In the genomic region with DNA sequence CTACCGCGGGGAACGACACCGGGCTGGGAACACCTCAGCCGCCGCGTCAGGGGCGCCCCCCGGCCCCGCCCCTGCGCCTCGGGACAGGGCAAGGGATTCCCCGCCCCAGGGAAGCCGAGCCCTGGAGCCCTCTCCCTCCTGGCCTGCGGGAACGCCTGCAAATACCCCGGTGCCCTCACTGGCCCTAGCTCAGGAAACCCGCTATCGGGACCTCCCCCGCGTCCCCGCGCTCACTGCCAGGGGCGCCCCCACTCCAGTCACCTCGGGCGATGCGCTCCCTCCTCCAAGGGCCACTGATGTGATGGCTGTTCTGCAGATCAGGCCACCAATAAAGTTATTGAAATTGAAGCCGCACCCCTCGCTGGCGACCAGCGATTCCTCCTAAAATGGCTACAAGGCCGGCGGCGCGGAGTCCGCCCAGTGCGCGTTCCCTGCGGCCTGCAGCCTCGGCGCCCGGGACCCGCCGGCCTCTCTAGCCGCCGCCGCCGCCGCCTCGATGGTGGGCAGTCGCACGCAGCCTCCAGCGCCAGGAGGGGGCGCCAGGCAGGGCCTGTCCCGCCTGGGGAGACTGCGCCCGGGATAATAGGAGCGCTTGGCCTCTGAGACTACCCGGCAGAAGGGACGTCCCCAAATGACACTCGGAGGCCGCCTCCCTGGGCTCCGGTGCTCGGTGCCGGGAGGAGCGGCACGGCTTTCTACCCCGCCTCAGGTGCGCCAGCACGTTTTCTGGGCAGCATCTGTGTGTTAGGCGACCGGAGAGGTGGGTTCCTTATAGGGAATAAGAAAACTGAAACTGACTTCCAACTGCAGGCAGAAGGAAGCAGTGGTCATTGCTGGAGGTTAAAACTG, we compare ENCODE assay signal across 1 cellular context.
A peak's percentile ranks its signal among the peaks of the same experiment; 100 is the strongest.
TF ChIP-seq lines count a peak whose summit lies in the region.

A gene with protein sequence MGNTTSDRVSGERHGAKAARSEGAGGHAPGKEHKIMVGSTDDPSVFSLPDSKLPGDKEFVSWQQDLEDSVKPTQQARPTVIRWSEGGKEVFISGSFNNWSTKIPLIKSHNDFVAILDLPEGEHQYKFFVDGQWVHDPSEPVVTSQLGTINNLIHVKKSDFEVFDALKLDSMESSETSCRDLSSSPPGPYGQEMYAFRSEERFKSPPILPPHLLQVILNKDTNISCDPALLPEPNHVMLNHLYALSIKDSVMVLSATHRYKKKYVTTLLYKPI (minus strand): TSS at position 303 of the 849 bp plus-strand sequence. CDS start 326 bp downstream, outside the sequence.

TF ChIP-seq in K562, 482 proteins besides CTCF, POLR2A, EP300 and RAD21 (continued from another document and continues in another):
- TF ChIP-seq RCOR1 (IDR thresholded peaks at IDR 0.05; ENCODE audit: borderline replicate concordance in 1 of 2, low read depth in 2 of 2, low read length in 2 of 2), result peak in 1 of 2 experiments; percentile 76; a peak in 2 of 4 replicates
- TF ChIP-seq YY1 (IDR thresholded peaks at IDR 0.05; ENCODE audit: borderline replicate concordance in 1 of 3, control insufficient read depth in 1 of 3, extremely low read depth in 1 of 3, insufficient read depth in 3 of 3, insufficient read length in 1 of 3, insufficient replicate concordance in 2 of 3, low read depth in 1 of 3, low read length in 2 of 3), result peak; percentile 58 to 93 (median 90)
- TF ChIP-seq BACH1 (tag; IDR thresholded peaks at IDR 0.05), result peak; percentile 39; the same call in 1 of the 2 replicates
- peak; percentile 48 for TF ChIP-seq PML (IDR thresholded peaks at IDR 0.05; ENCODE audit: low read length)
- TF ChIP-seq, protein P1, sequence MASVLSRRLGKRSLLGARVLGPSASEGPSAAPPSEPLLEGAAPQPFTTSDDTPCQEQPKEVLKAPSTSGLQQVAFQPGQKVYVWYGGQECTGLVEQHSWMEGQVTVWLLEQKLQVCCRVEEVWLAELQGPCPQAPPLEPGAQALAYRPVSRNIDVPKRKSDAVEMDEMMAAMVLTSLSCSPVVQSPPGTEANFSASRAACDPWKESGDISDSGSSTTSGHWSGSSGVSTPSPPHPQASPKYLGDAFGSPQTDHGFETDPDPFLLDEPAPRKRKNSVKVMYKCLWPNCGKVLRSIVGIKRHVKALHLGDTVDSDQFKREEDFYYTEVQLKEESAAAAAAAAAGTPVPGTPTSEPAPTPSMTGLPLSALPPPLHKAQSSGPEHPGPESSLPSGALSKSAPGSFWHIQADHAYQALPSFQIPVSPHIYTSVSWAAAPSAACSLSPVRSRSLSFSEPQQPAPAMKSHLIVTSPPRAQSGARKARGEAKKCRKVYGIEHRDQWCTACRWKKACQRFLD (CRISPR knock-in tag; IDR thresholded peaks at IDR 0.05), result peak; percentile 92
- TF ChIP-seq, protein P2, sequence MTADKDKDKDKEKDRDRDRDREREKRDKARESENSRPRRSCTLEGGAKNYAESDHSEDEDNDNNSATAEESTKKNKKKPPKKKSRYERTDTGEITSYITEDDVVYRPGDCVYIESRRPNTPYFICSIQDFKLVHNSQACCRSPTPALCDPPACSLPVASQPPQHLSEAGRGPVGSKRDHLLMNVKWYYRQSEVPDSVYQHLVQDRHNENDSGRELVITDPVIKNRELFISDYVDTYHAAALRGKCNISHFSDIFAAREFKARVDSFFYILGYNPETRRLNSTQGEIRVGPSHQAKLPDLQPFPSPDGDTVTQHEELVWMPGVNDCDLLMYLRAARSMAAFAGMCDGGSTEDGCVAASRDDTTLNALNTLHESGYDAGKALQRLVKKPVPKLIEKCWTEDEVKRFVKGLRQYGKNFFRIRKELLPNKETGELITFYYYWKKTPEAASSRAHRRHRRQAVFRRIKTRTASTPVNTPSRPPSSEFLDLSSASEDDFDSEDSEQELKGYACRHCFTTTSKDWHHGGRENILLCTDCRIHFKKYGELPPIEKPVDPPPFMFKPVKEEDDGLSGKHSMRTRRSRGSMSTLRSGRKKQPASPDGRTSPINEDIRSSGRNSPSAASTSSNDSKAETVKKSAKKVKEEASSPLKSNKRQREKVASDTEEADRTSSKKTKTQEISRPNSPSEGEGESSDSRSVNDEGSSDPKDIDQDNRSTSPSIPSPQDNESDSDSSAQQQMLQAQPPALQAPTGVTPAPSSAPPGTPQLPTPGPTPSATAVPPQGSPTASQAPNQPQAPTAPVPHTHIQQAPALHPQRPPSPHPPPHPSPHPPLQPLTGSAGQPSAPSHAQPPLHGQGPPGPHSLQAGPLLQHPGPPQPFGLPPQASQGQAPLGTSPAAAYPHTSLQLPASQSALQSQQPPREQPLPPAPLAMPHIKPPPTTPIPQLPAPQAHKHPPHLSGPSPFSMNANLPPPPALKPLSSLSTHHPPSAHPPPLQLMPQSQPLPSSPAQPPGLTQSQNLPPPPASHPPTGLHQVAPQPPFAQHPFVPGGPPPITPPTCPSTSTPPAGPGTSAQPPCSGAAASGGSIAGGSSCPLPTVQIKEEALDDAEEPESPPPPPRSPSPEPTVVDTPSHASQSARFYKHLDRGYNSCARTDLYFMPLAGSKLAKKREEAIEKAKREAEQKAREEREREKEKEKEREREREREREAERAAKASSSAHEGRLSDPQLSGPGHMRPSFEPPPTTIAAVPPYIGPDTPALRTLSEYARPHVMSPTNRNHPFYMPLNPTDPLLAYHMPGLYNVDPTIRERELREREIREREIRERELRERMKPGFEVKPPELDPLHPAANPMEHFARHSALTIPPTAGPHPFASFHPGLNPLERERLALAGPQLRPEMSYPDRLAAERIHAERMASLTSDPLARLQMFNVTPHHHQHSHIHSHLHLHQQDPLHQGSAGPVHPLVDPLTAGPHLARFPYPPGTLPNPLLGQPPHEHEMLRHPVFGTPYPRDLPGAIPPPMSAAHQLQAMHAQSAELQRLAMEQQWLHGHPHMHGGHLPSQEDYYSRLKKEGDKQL (CRISPR knock-in tag; IDR thresholded peaks at IDR 0.05; ENCODE audit: borderline replicate concordance), result no peak
- no peak; a peak in 1 of 3 replicates for TF ChIP-seq CBX3 (IDR thresholded peaks at IDR 0.05; ENCODE audit: borderline replicate concordance in 1 of 2, low read length in 2 of 2)
- TF ChIP-seq SMC3 (conservative IDR thresholded peaks at IDR 0.05; ENCODE audit: insufficient read depth, low read depth, low read length), result peak; percentile 74
- no peak for TF ChIP-seq ZNF408 (CRISPR knock-in tag; IDR thresholded peaks at IDR 0.05; ENCODE audit: low read depth)
- peak; percentile 25 for TF ChIP-seq SIN3B (IDR thresholded peaks at IDR 0.05; ENCODE audit: low read depth)
- 0 out of 2 replicates have a peak, but pooled peaks have one; percentile 16 for TF ChIP-seq CHCHD3 (CRISPR knock-in tag; IDR thresholded peaks at IDR 0.05)
- TF ChIP-seq RB1 (IDR thresholded peaks at IDR 0.05; ENCODE audit: low read depth), result peak; percentile 97
- TF ChIP-seq, protein P3, sequence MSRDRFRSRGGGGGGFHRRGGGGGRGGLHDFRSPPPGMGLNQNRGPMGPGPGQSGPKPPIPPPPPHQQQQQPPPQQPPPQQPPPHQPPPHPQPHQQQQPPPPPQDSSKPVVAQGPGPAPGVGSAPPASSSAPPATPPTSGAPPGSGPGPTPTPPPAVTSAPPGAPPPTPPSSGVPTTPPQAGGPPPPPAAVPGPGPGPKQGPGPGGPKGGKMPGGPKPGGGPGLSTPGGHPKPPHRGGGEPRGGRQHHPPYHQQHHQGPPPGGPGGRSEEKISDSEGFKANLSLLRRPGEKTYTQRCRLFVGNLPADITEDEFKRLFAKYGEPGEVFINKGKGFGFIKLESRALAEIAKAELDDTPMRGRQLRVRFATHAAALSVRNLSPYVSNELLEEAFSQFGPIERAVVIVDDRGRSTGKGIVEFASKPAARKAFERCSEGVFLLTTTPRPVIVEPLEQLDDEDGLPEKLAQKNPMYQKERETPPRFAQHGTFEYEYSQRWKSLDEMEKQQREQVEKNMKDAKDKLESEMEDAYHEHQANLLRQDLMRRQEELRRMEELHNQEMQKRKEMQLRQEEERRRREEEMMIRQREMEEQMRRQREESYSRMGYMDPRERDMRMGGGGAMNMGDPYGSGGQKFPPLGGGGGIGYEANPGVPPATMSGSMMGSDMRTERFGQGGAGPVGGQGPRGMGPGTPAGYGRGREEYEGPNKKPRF (IDR thresholded peaks at IDR 0.05; ENCODE audit: low read depth, low read length), result no peak
- TF ChIP-seq CREB1 (IDR thresholded peaks at IDR 0.05), result no peak; the same call in 1 of the 2 replicates
- peak; percentile 60; the same call in 1 of the 2 replicates for TF ChIP-seq CREB1 (CRISPR knock-in tag; IDR thresholded peaks at IDR 0.05)
- TF ChIP-seq, protein P4, sequence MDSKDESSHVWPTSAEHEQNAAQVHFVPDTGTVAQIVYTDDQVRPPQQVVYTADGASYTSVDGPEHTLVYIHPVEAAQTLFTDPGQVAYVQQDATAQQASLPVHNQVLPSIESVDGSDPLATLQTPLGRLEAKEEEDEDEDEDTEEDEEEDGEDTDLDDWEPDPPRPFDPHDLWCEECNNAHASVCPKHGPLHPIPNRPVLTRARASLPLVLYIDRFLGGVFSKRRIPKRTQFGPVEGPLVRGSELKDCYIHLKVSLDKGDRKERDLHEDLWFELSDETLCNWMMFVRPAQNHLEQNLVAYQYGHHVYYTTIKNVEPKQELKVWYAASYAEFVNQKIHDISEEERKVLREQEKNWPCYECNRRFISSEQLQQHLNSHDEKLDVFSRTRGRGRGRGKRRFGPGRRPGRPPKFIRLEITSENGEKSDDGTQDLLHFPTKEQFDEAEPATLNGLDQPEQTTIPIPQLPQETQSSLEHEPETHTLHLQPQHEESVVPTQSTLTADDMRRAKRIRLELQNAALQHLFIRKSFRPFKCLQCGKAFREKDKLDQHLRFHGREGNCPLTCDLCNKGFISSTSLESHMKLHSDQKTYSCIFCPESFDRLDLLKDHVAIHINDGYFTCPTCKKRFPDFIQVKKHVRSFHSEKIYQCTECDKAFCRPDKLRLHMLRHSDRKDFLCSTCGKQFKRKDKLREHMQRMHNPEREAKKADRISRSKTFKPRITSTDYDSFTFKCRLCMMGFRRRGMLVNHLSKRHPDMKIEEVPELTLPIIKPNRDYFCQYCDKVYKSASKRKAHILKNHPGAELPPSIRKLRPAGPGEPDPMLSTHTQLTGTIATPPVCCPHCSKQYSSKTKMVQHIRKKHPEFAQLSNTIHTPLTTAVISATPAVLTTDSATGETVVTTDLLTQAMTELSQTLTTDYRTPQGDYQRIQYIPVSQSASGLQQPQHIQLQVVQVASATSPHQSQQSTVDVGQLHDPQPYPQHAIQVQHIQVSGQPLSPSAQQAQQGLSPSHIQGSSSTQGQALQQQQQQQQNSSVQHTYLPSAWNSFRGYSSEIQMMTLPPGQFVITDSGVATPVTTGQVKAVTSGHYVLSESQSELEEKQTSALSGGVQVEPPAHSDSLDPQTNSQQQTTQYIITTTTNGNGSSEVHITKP (IDR thresholded peaks at IDR 0.05; ENCODE audit: partially characterized antibody), result peak; percentile 99
- TF ChIP-seq, protein P5, sequence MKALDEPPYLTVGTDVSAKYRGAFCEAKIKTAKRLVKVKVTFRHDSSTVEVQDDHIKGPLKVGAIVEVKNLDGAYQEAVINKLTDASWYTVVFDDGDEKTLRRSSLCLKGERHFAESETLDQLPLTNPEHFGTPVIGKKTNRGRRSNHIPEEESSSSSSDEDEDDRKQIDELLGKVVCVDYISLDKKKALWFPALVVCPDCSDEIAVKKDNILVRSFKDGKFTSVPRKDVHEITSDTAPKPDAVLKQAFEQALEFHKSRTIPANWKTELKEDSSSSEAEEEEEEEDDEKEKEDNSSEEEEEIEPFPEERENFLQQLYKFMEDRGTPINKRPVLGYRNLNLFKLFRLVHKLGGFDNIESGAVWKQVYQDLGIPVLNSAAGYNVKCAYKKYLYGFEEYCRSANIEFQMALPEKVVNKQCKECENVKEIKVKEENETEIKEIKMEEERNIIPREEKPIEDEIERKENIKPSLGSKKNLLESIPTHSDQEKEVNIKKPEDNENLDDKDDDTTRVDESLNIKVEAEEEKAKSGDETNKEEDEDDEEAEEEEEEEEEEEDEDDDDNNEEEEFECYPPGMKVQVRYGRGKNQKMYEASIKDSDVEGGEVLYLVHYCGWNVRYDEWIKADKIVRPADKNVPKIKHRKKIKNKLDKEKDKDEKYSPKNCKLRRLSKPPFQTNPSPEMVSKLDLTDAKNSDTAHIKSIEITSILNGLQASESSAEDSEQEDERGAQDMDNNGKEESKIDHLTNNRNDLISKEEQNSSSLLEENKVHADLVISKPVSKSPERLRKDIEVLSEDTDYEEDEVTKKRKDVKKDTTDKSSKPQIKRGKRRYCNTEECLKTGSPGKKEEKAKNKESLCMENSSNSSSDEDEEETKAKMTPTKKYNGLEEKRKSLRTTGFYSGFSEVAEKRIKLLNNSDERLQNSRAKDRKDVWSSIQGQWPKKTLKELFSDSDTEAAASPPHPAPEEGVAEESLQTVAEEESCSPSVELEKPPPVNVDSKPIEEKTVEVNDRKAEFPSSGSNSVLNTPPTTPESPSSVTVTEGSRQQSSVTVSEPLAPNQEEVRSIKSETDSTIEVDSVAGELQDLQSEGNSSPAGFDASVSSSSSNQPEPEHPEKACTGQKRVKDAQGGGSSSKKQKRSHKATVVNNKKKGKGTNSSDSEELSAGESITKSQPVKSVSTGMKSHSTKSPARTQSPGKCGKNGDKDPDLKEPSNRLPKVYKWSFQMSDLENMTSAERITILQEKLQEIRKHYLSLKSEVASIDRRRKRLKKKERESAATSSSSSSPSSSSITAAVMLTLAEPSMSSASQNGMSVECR (CRISPR knock-in tag; IDR thresholded peaks at IDR 0.05), result no peak
- peak; percentile 30 for TF ChIP-seq HMGN3 (IDR thresholded peaks at IDR 0.05; ENCODE audit: borderline replicate concordance, extremely low read depth, insufficient read length, low read depth, low read length)
- peak; percentile 83 for TF ChIP-seq TAF1 (IDR thresholded peaks at IDR 0.05; ENCODE audit: control insufficient read depth, extremely low read depth, insufficient read depth, low read length, severe bottlenecking)
- peak; percentile 63; the same call in 1 of the 2 replicates for TF ChIP-seq ZNF584 (CRISPR knock-in tag; IDR thresholded peaks at IDR 0.05; ENCODE audit: low read depth)
- peak; percentile 62; the same call in 1 of the 2 replicates for TF ChIP-seq MBD2 (IDR thresholded peaks at IDR 0.05; ENCODE audit: borderline replicate concordance, low read depth)
- TF ChIP-seq TEAD4 (IDR thresholded peaks at IDR 0.05; ENCODE audit: low read length), result peak; percentile 49
- no peak for TF ChIP-seq TEAD4 (CRISPR knock-in tag; IDR thresholded peaks at IDR 0.05; ENCODE audit: borderline replicate concordance)
- TF ChIP-seq CBX5 (IDR thresholded peaks at IDR 0.05; ENCODE audit: borderline replicate concordance, low read depth), result no peak
- peak; percentile 73; the same call in 1 of the 2 replicates for TF ChIP-seq HDAC2 (IDR thresholded peaks at IDR 0.05)
- TF ChIP-seq POLR2H (tag; IDR thresholded peaks at IDR 0.05; ENCODE audit: low read depth), result peak; percentile 51; the same call in 1 of the 2 replicates
- no peak for TF ChIP-seq TGIF2 (CRISPR knock-in tag; IDR thresholded peaks at IDR 0.05)
- TF ChIP-seq, protein P6, sequence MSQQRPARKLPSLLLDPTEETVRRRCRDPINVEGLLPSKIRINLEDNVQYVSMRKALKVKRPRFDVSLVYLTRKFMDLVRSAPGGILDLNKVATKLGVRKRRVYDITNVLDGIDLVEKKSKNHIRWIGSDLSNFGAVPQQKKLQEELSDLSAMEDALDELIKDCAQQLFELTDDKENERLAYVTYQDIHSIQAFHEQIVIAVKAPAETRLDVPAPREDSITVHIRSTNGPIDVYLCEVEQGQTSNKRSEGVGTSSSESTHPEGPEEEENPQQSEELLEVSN (IDR thresholded peaks at IDR 0.05; ENCODE audit: borderline replicate concordance in 1 of 2, extremely low read depth in 1 of 2, insufficient read depth in 1 of 2, insufficient read length in 1 of 2, low read depth in 1 of 2, low read length in 1 of 2, poor library complexity in 1 of 2, severe bottlenecking in 1 of 2), result peak in 1 of 2 experiments; percentile 56
- TF ChIP-seq NFE2 (IDR thresholded peaks at IDR 0.05; ENCODE audit: low read depth), result no peak
